Comparison of ENCODE assay signal across 20 cellular contexts in genomic region chr1:53819387-53819786, GRCh38.
"Had no signal": no experiment of that assay in that cellular context is flagged by ENCODE, and none has a peak within 500 bp of the region (broad histone marks: within the 10 kb centered on the region; RNA-seq: fewer than 3 reads in every experiment).

No MANE protein-coding gene starts in this region.

- H3K27me3 Mint-ChIP-seq: naive thymus-derived CD4-positive, alpha-beta T cell had no signal

- ATAC-seq: esophagus mucosa; gastrocnemius medialis; heart right ventricle; left cardiac atrium; left lung; left ventricle myocardium superior; lower lobe of right lung; naive thymus-derived CD4-positive, alpha-beta T cell had no signal

- H3K4me3 Mint-ChIP-seq: naive thymus-derived CD4-positive, alpha-beta T cell had no signal

- DNase-seq: dermis blood vessel endothelial cell; dorsolateral prefrontal cortex; effector CD4-positive, alpha-beta T cell; effector memory CD4-positive, alpha-beta T cell; esophagus squamous epithelium; foreskin fibroblast; foreskin melanocyte; gastrocnemius medialis; glutamatergic neuron; head of caudate nucleus; heart right ventricle; hippocampal formation; left cardiac atrium; left lung; left ventricle myocardium superior; lower lobe of right lung; mesendoderm; midbrain; naive thymus-derived CD4-positive, alpha-beta T cell had no signal
